ENCODE assay signal across 8 cellular contexts in genomic region chr5:176360894-176361436, GRCh38.
DNase-seq lines count a peak whose midpoint lies in the region; ATAC-seq and TF ChIP-seq lines count a peak whose summit lies in the region.

No MANE protein-coding gene starts in this region.

- peak; percentile 3 to 6 for ATAC-seq in stimulated activated naive B cell treated with anti-CD40 and anti-IgM and Interleukin-4, amounts not matched to agents 10 μg/mL and 1 μg/mL and 100 μg/mL, for 72 hours (replicated peaks)
- ATAC-seq in GM21786 (IDR thresholded peaks at IDR 0.05; ENCODE audit: unreplicated experiment) = no peak
- ATAC-seq in GM21360 (IDR thresholded peaks at IDR 0.05; ENCODE audit: unreplicated experiment) = no peak

- H3K27ac ChIP-seq in angular gyrus (ENCODE audit: low read depth, low read length) (peak overlapping the region; percentile 68), iPS-20b (ENCODE audit: low read length) (peak overlapping the region; percentile 57)

- peak overlapping the region; percentile 92 for H3K4me3 ChIP-seq in iPS-20b (ENCODE audit: low read length)

- peak overlapping the region; percentile 98 for H3K27ac Mint-ChIP-seq in stimulated activated naive B cell treated with anti-CD40 and anti-IgM and Interleukin-4, amounts not matched to agents 10 μg/mL and 1 μg/mL and 100 μg/mL, for 72 hours

- TF ChIP-seq CTCF in GM13976 (IDR thresholded peaks at IDR 0.05; ENCODE audit: borderline replicate concordance, control extremely low read depth, extremely low read depth, insufficient read depth, missing control alignments) = no peak

- H3K27me3 Mint-ChIP-seq in stimulated activated naive B cell treated with anti-CD40 and anti-IgM and Interleukin-4, amounts not matched to agents 10 μg/mL and 1 μg/mL and 100 μg/mL, for 72 hours = no peaks in the 10 kb centered on the region

- in situ Hi-C loops in GM13976 (cut with MboI; ENCODE audit: low sequenced_read_pairs, unreplicated experiment) = no loop called here

- H3K27me3 ChIP-seq in iPS-20b (ENCODE audit: insufficient read depth, low read length) = peaks cover 43% of the 10 kb centered on the region

- peaks cover 18 to 40% of the 10 kb centered on the region in 2 donors for H3K4me1 Mint-ChIP-seq in stimulated activated naive B cell treated with anti-CD40 and anti-IgM and Interleukin-4, amounts not matched to agents 10 μg/mL and 1 μg/mL and 100 μg/mL, for 72 hours

- H3K36me3 Mint-ChIP-seq in stimulated activated naive B cell treated with anti-CD40 and anti-IgM and Interleukin-4, amounts not matched to agents 10 μg/mL and 1 μg/mL and 100 μg/mL, for 72 hours = peaks cover 8 to 13% of the 10 kb centered on the region in 2 donors

- no peaks in the 10 kb centered on the region for H3K9me3 Mint-ChIP-seq in stimulated activated naive B cell treated with anti-CD40 and anti-IgM and Interleukin-4, amounts not matched to agents 10 μg/mL and 1 μg/mL and 100 μg/mL, for 72 hours

- H3K36me3 ChIP-seq in iPS-20b (ENCODE audit: insufficient read depth, low read depth, low read length) = peaks cover 28% of the 10 kb centered on the region

- DNase-seq in ELR (ENCODE audit: low read depth) = peak; percentile 25
- peak; percentile 14 for DNase-seq in HPDE6-E6E7 (ENCODE audit: extremely low spot score)
- DNase-seq in stimulated activated naive B cell treated with anti-CD40 and anti-IgM and Interleukin-4, amounts not matched to agents 10 μg/mL and 1 μg/mL and 100 μg/mL, for 72 hours = no peak
- DNase-seq in GM13976 (ENCODE audit: low spot score) = no peak

- 0 out of 2 replicates have a peak, but pooled peaks cover 5% of the 10 kb centered on the region for H3K4me1 ChIP-seq in iPS-20b (ENCODE audit: insufficient read depth, low read length)

- peak overlapping the region; percentile 96 to 100 for H3K4me3 Mint-ChIP-seq in stimulated activated naive B cell treated with anti-CD40 and anti-IgM and Interleukin-4, amounts not matched to agents 10 μg/mL and 1 μg/mL and 100 μg/mL, for 72 hours

- peak overlapping the region; percentile 94 for H3K9ac ChIP-seq in iPS-20b (ENCODE audit: low read depth, low read length)

- no peaks in the 10 kb centered on the region for H3K9me3 ChIP-seq in iPS-20b (ENCODE audit: insufficient read depth, low read depth, low read length)

Comparison
In these comparisons a context has a peak if more than half of its experiments do, and no peak if none do; other contexts are left out.
1. DNase-seq: peak in ELR (single experiment) and HPDE6-E6E7 (single experiment); none in stimulated activated naive B cell treated with anti-CD40 and anti-IgM and Interleukin-4, amounts not matched to agents 10 μg/mL and 1 μg/mL and 100 μg/mL, for 72 hours (single experiment) and GM13976 (single experiment).
2. ATAC-seq: peak in stimulated activated naive B cell treated with anti-CD40 and anti-IgM and Interleukin-4, amounts not matched to agents 10 μg/mL and 1 μg/mL and 100 μg/mL, for 72 hours (2 of 2); none in GM21786 (single experiment) and GM21360 (single experiment).